9 cellular contexts compared by ENCODE assay signal in the genomic region with DNA sequence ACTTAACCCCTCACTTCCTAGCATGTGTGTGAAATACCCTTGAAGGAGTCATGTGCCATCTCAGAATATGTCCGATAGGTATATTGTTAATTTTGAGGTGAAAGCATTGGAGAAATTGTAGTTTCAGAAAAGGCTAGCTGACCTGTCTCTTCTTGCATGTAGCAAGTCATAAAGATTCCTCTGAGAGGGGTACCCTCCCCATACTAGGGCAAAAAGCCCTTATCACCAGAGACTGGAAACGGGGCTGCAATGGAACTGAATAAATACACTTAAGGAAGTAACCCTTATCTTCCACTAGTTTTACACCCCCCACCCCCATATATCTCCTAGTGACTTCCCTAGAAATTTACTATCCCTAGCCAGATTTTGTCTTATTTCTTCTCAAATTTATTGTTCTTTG. TPM values are rescaled to one million over a fixed set of nuclear protein-coding genes. Genes with fewer than 3 reads are reported as not detected.
DNase-seq lines count a peak whose midpoint lies in the region; ATAC-seq and TF ChIP-seq lines count a peak whose summit lies in the region.
"Had no signal": no experiment of that assay in that cellular context is flagged by ENCODE, and none has a peak within 500 bp of the region (broad histone marks: within the 10 kb centered on the region; RNA-seq: fewer than 3 reads in every experiment).

No MANE protein-coding gene starts in this region.

- peaks cover 7% of the 10 kb centered on the region for H3K36me3 ChIP-seq in thoracic aorta

- H3K36me3 Mint-ChIP-seq in activated CD4-positive, alpha-beta T cell treated with anti-CD3 and anti-CD28 coated beads for 36 hours (ENCODE audit: low read depth) = peaks cover 11% of the 10 kb centered on the region
- H3K36me3 Mint-ChIP-seq in activated naive CD8-positive, alpha-beta T cell treated with anti-CD3 and anti-CD28 coated beads, Interleukin-2, amount 10 ng/mL, durations not matched to agents 7 days and 5 days = peaks cover 10% of the 10 kb centered on the region
- peaks cover 0 to 9% (median 4%) of the 10 kb centered on the region in 3 donors for H3K36me3 Mint-ChIP-seq in immature natural killer cell

- no peak for ATAC-seq in activated CD4-positive, alpha-beta T cell treated with anti-CD3 and anti-CD28 coated beads for 36 hours
- ATAC-seq in activated naive CD8-positive, alpha-beta T cell treated with anti-CD3 and anti-CD28 coated beads, Interleukin-2, amount 10 ng/mL, durations not matched to agents 7 days and 5 days (ENCODE audit: low read depth) = no peak
- ATAC-seq in thoracic aorta (ENCODE audit: insufficient number of reproducible peaks, low FRiP score, low read depth) (no peak), HG02571 (IDR thresholded peaks at IDR 0.05; ENCODE audit: unreplicated experiment) (no peak)

- H3K9me3 Mint-ChIP-seq in activated CD4-positive, alpha-beta T cell treated with anti-CD3 and anti-CD28 coated beads for 36 hours (ENCODE audit: low read depth) = no peaks in the 10 kb centered on the region
- no peaks in the 10 kb centered on the region for H3K9me3 Mint-ChIP-seq in activated naive CD8-positive, alpha-beta T cell treated with anti-CD3 and anti-CD28 coated beads, Interleukin-2, amount 10 ng/mL, durations not matched to agents 7 days and 5 days
- H3K9me3 Mint-ChIP-seq in immature natural killer cell = no peaks in the 10 kb centered on the region

- H3K27ac Mint-ChIP-seq in activated CD4-positive, alpha-beta T cell treated with anti-CD3 and anti-CD28 coated beads for 36 hours = peak overlapping the region; percentile 70
- peak overlapping the region; percentile 97 for H3K27ac Mint-ChIP-seq in activated naive CD8-positive, alpha-beta T cell treated with anti-CD3 and anti-CD28 coated beads, Interleukin-2, amount 10 ng/mL, durations not matched to agents 7 days and 5 days
- H3K27ac Mint-ChIP-seq in immature natural killer cell = peak overlapping the region; percentile 88 to 99 (median 98)

- intact Hi-C loops in activated CD4-positive, alpha-beta T cell treated with anti-CD3 and anti-CD28 coated beads for 36 hours (cut with DNase I, micrococcal nuclease) = loop anchor here (2.0 to 10.0 kb wide), 5 partner anchors 137 to 1799 kb away; a partner anchor contains a TSS

- POLR2A ChIA-PET in activated CD4-positive, alpha-beta T cell treated with anti-CD3 and anti-CD28 coated beads for 36 hours (lab: Charles Lee) = interaction anchor here (2.2 kb wide), 1 partner anchor 152 kb away, joined by 33 read pairs; a partner anchor contains a TSS
- POLR2A ChIA-PET in activated naive CD8-positive, alpha-beta T cell treated with anti-CD3 and anti-CD28 coated beads, Interleukin-2, amount 10 ng/mL, durations not matched to agents 7 days and 5 days (lab: Charles Lee) = interaction anchor here (1.7 to 4.2 kb wide), 3 partner anchors 29 to 152 kb away, joined by 5 to 60 read pairs (median 43); a partner anchor contains a TSS

- no peaks in the 10 kb centered on the region for H3K27me3 ChIP-seq in thoracic aorta (replicated peaks; ENCODE audit: insufficient read depth)

- H3K4me3 Mint-ChIP-seq in activated CD4-positive, alpha-beta T cell treated with anti-CD3 and anti-CD28 coated beads for 36 hours = peak overlapping the region; percentile 99
- H3K4me3 Mint-ChIP-seq in activated naive CD8-positive, alpha-beta T cell treated with anti-CD3 and anti-CD28 coated beads, Interleukin-2, amount 10 ng/mL, durations not matched to agents 7 days and 5 days = peak overlapping the region; percentile 94
- H3K4me3 Mint-ChIP-seq in immature natural killer cell = peak overlapping the region; percentile 93 to 100 (median 99)

- H3K9me3 ChIP-seq in thoracic aorta = no peaks in the 10 kb centered on the region

- peaks cover 0 to 17% of the 10 kb centered on the region in 2 donors for H3K4me1 ChIP-seq in thoracic aorta (ENCODE audit: control insufficient read depth in 1 of 2, low read depth in 2 of 2)

- H3K4me3 ChIP-seq in thoracic aorta = peak overlapping the region; percentile 96

- no peaks in the 10 kb centered on the region for H3K27me3 Mint-ChIP-seq in activated CD4-positive, alpha-beta T cell treated with anti-CD3 and anti-CD28 coated beads for 36 hours
- H3K27me3 Mint-ChIP-seq in activated naive CD8-positive, alpha-beta T cell treated with anti-CD3 and anti-CD28 coated beads, Interleukin-2, amount 10 ng/mL, durations not matched to agents 7 days and 5 days = no peaks in the 10 kb centered on the region
- peaks cover 4 to 17% (median 6%) of the 10 kb centered on the region in 3 donors for H3K27me3 Mint-ChIP-seq in immature natural killer cell (ENCODE audit: low read depth in 3 of 3)

- no peak for TF ChIP-seq CTCF in thoracic aorta (IDR thresholded peaks at IDR 0.05)

- H3K4me1 Mint-ChIP-seq in activated CD4-positive, alpha-beta T cell treated with anti-CD3 and anti-CD28 coated beads for 36 hours = peaks cover 31% of the 10 kb centered on the region
- peaks cover 27% of the 10 kb centered on the region for H3K4me1 Mint-ChIP-seq in activated naive CD8-positive, alpha-beta T cell treated with anti-CD3 and anti-CD28 coated beads, Interleukin-2, amount 10 ng/mL, durations not matched to agents 7 days and 5 days
- H3K4me1 Mint-ChIP-seq in immature natural killer cell = peaks cover 29 to 43% of the 10 kb centered on the region in 2 donors

- peak overlapping the region; percentile 92 to 93 for H3K27ac ChIP-seq in thoracic aorta

- CTCF ChIA-PET in activated CD4-positive, alpha-beta T cell treated with anti-CD3 and anti-CD28 coated beads for 36 hours (lab: Charles Lee) = interaction anchor here (0.6 to 3.2 kb wide), 4 partner anchors 10 to 254 kb away, joined by 3 to 25 read pairs (median 6); a partner anchor contains a TSS

- no peak for DNase-seq in activated CD4-positive, alpha-beta T cell treated with anti-CD3 and anti-CD28 coated beads for 36 hours
- DNase-seq in activated CD4-positive, alpha-beta T cell treated with anti-CD3 and anti-CD28 coated beads for 48 hours = no peak
- no peak for DNase-seq in activated naive CD8-positive, alpha-beta T cell treated with anti-CD3 and anti-CD28 coated beads, Interleukin-2, amount 10 ng/mL, durations not matched to agents 7 days and 5 days
- DNase-seq in immature natural killer cell (no peak), thoracic aorta (ENCODE audit: low spot score) (no peak), GOT3 (lab: John Stamatoyannopoulos, UW) (no peak), occipital lobe (lab: John Stamatoyannopoulos, UW) (no peak)
- DNase-seq: stimulated activated CD4-positive, alpha-beta T cell treated with anti-CD3 and anti-CD28 coated beads, Interleukin-12 subunit alpha, Interleukin-12 subunit beta, amount 100 ng/mL, for 4 hours had no signal

RNA-seq across cellular contexts. Expression of a gene that starts 1.8 kb away (rescaled TPM):
- total RNA-seq in activated CD4-positive, alpha-beta T cell treated with anti-CD3 and anti-CD28 coated beads for 36 hours = 100 to 1,000 TPM; 128 to 143 TPM
- total RNA-seq in activated naive CD8-positive, alpha-beta T cell treated with anti-CD3 and anti-CD28 coated beads, Interleukin-2, amount 10 ng/mL, durations not matched to agents 7 days and 5 days = 10 to 100 TPM; 66.5 to 71.2 TPM
- polyA plus RNA-seq in immature natural killer cell = 100 to 1,000 TPM; 173 to 199 (median 182) TPM
- 10 to 100 TPM; 39.7 to 44.1 TPM for total RNA-seq in thoracic aorta
- 124 TPM for total RNA-seq in occipital lobe

RNA-seq across cellular contexts. Expression of a gene that starts 6.8 kb away (rescaled TPM):
- total RNA-seq in activated CD4-positive, alpha-beta T cell treated with anti-CD3 and anti-CD28 coated beads for 36 hours = 1 to 10 TPM; 1.0 to 1.2 TPM
- 1 to 10 TPM; 3.6 to 3.7 TPM for total RNA-seq in activated naive CD8-positive, alpha-beta T cell treated with anti-CD3 and anti-CD28 coated beads, Interleukin-2, amount 10 ng/mL, durations not matched to agents 7 days and 5 days
- polyA plus RNA-seq in immature natural killer cell = 1 to 10 TPM in 1 of 3 donors, under 1 TPM in 1, not detected in 1; 0.69 to 1.2 TPM
- total RNA-seq in thoracic aorta = 10 to 100 TPM in 1 of 2 donors, 1 to 10 TPM in 1; 3.1 to 13.0 TPM
- total RNA-seq in occipital lobe = 11.9 TPM

RNA-seq across cellular contexts. Expression of a gene that starts 28.3 kb away (rescaled TPM):
- 1 to 10 TPM; 1.4 to 1.7 TPM for total RNA-seq in activated CD4-positive, alpha-beta T cell treated with anti-CD3 and anti-CD28 coated beads for 36 hours
- 1 to 10 TPM; 4.0 to 4.3 TPM for total RNA-seq in activated naive CD8-positive, alpha-beta T cell treated with anti-CD3 and anti-CD28 coated beads, Interleukin-2, amount 10 ng/mL, durations not matched to agents 7 days and 5 days
- 1 to 10 TPM; 5.3 to 8.6 (median 7.8) TPM for polyA plus RNA-seq in immature natural killer cell
- total RNA-seq in thoracic aorta = 10 to 100 TPM in 1 of 2 donors, 1 to 10 TPM in 1; 7.3 to 12.5 TPM
- total RNA-seq in occipital lobe = 60.0 TPM

RNA-seq across cellular contexts. Expression of a gene that starts 30.7 kb away (rescaled TPM):
- 10 to 100 TPM; 13.2 to 21.5 TPM for total RNA-seq in activated CD4-positive, alpha-beta T cell treated with anti-CD3 and anti-CD28 coated beads for 36 hours
- 10 to 100 TPM; 15.6 to 19.4 TPM for total RNA-seq in activated naive CD8-positive, alpha-beta T cell treated with anti-CD3 and anti-CD28 coated beads, Interleukin-2, amount 10 ng/mL, durations not matched to agents 7 days and 5 days
- polyA plus RNA-seq in immature natural killer cell = 1 to 10 TPM; 2.5 to 6.3 (median 5.0) TPM
- total RNA-seq in thoracic aorta (10 to 100 TPM in 1 of 2 donors, 1 to 10 TPM in 1; 8.0 to 21.3 TPM), occipital lobe (23.7 TPM)

RNA-seq across cellular contexts. Expression of a gene that starts 45.3 kb away (rescaled TPM):
- under 1 TPM in 1 of 2 experiments, not detected in 1; 0.30 TPM for total RNA-seq in activated CD4-positive, alpha-beta T cell treated with anti-CD3 and anti-CD28 coated beads for 36 hours
- not detected for total RNA-seq in activated naive CD8-positive, alpha-beta T cell treated with anti-CD3 and anti-CD28 coated beads, Interleukin-2, amount 10 ng/mL, durations not matched to agents 7 days and 5 days
- polyA plus RNA-seq in immature natural killer cell = not detected
- 1 to 10 TPM in 1 of 2 donors, not detected in 1; 1.9 TPM for total RNA-seq in thoracic aorta
- total RNA-seq in occipital lobe = 0.47 TPM
